ENCODE assay signal across 8 cellular contexts in the genomic region with DNA sequence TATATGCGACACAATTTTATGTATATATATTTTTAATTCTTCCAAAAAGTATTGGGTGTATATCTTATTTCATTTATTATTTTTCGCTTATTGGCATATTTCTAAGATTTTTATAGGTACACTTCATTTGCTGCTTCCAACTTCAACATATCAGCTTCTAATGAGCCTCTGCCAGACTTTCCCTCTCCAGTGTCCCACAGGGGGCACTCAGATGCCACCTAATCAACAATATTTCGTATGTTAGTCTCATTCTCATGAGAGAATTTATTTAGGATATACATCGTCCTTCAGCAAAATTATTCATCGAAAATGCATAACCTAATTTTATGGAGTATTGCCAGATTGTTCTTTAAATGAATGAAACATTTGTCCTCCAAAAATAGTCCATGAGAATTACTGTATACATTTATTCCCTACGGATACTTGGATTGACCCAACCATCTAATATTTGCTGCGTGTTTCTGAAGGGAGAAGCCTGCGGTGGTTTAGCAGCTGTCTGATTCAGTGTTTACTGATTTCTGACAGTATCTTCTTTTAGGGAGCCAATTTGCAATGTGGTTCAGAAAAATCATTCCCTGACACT.
DNase-seq lines count a peak whose midpoint lies in the region; ATAC-seq, FAIRE-seq and TF ChIP-seq lines count a peak whose summit lies in the region.

No MANE protein-coding gene starts in this region.

- no peaks in the 10 kb centered on the region for H3K9me3 Mint-ChIP-seq in activated naive CD8-positive, alpha-beta T cell treated with anti-CD3 and anti-CD28 coated beads, Interleukin-2, amount 50 U/mL, for 24 hours
- H3K9me3 Mint-ChIP-seq in memory B cell = no peaks in the 10 kb centered on the region

- H2AFZ ChIP-seq in OCI-LY1 (ENCODE audit: low read length) = no peak overlapping the region

- H3K36me3 ChIP-seq in OCI-LY1 (ENCODE audit: insufficient read depth, low read length) = no peaks in the 10 kb centered on the region

- no peak overlapping the region for H3K4me3 ChIP-seq in OCI-LY1 (ENCODE audit: low read depth, low read length, poor library complexity, severe bottlenecking)
- H3K4me3 ChIP-seq in coronary artery = no peak overlapping the region

- no peaks in the 10 kb centered on the region for H3K27me3 ChIP-seq in OCI-LY1 (ENCODE audit: insufficient read depth, low read length)

- no peak overlapping the region for H3K27ac Mint-ChIP-seq in activated naive CD8-positive, alpha-beta T cell treated with anti-CD3 and anti-CD28 coated beads, Interleukin-2, amount 50 U/mL, for 24 hours
- H3K27ac Mint-ChIP-seq in memory B cell = no peak overlapping the region

- FAIRE-seq in H54 (lab: Jason Lieb, UNC) = no peak

- H3K27ac ChIP-seq in C4-2B = no peak overlapping the region
- H3K27ac ChIP-seq in OCI-LY1 (ENCODE audit: low read depth, low read length, poor library complexity, severe bottlenecking) = no peak overlapping the region
- no peak overlapping the region for H3K27ac ChIP-seq in coronary artery

- no peaks in the 10 kb centered on the region for H3K79me2 ChIP-seq in OCI-LY1 (ENCODE audit: insufficient read depth, low read length)

- DNase-seq in H54 (ENCODE audit: insufficient read length, low spot score) (peak; percentile 29), memory B cell (ENCODE audit: low spot score in 2 of 2) (peak in 1 of 2 donors; percentile 23), coronary artery (ENCODE audit: low spot score) (no peak), NCI-H2029 treated with DMSO at 0.1 percent for 48 hours (lab: John Stamatoyannopoulos, UW) (no peak)
- peak; percentile 25 for DNase-seq in activated naive CD8-positive, alpha-beta T cell treated with anti-CD3 and anti-CD28 coated beads, Interleukin-2, amount 50 U/mL, for 24 hours

- no peaks in the 10 kb centered on the region for H3K36me3 Mint-ChIP-seq in activated naive CD8-positive, alpha-beta T cell treated with anti-CD3 and anti-CD28 coated beads, Interleukin-2, amount 50 U/mL, for 24 hours (ENCODE audit: low read depth)
- no peaks in the 10 kb centered on the region for H3K36me3 Mint-ChIP-seq in memory B cell

- no peak overlapping the region for H3K4me2 ChIP-seq in OCI-LY1 (ENCODE audit: low read length)

- no peak for TF ChIP-seq POLR2A in H54 (IDR thresholded peaks at IDR 0.05; ENCODE audit: low read depth, low read length)

- H3K9ac ChIP-seq in OCI-LY1 (ENCODE audit: low read length) = no peak overlapping the region

- H3K9me2 ChIP-seq in OCI-LY1 (ENCODE audit: low read depth, low read length) = no peaks in the 10 kb centered on the region

- peak; percentile 60 for TF ChIP-seq CTCF in C4-2B (conservative IDR thresholded peaks at IDR 0.05)
- TF ChIP-seq CTCF in OCI-LY1 (IDR thresholded peaks at IDR 0.05; ENCODE audit: low read length) = peak; percentile 51
- TF ChIP-seq CTCF in coronary artery (IDR thresholded peaks at IDR 0.05) = no peak

- H3K4me3 Mint-ChIP-seq in activated naive CD8-positive, alpha-beta T cell treated with anti-CD3 and anti-CD28 coated beads, Interleukin-2, amount 50 U/mL, for 24 hours = no peak overlapping the region
- no peak overlapping the region for H3K4me3 Mint-ChIP-seq in memory B cell

- no peaks in the 10 kb centered on the region for H3F3A ChIP-seq in OCI-LY1 (ENCODE audit: insufficient read depth, low read length)

- no peaks in the 10 kb centered on the region for H3K9me3 ChIP-seq in OCI-LY1 (ENCODE audit: low read length)

- H3K4me1 Mint-ChIP-seq in activated naive CD8-positive, alpha-beta T cell treated with anti-CD3 and anti-CD28 coated beads, Interleukin-2, amount 50 U/mL, for 24 hours = peaks cover 14% of the 10 kb centered on the region
- H3K4me1 Mint-ChIP-seq in memory B cell = peaks cover 2% of the 10 kb centered on the region

- H3K27me3 Mint-ChIP-seq in activated naive CD8-positive, alpha-beta T cell treated with anti-CD3 and anti-CD28 coated beads, Interleukin-2, amount 50 U/mL, for 24 hours = peaks cover 6% of the 10 kb centered on the region
- no peaks in the 10 kb centered on the region for H3K27me3 Mint-ChIP-seq in memory B cell

- peaks cover 9% of the 10 kb centered on the region for H3K4me1 ChIP-seq in OCI-LY1 (ENCODE audit: insufficient read depth, low read length, severe bottlenecking)

- no peaks in the 10 kb centered on the region for H4K20me1 ChIP-seq in OCI-LY1 (ENCODE audit: insufficient read depth, low read length)

- no peak for ATAC-seq in activated naive CD8-positive, alpha-beta T cell treated with anti-CD3 and anti-CD28 coated beads, Interleukin-2, amount 50 U/mL, for 24 hours
- ATAC-seq in memory B cell (ENCODE audit: low read depth) (peak; percentile 29), HG03469 (IDR thresholded peaks at IDR 0.05; ENCODE audit: unreplicated experiment) (no peak)

Comparison
In these comparisons a context has a peak if more than half of its experiments do, and no peak if none do; other contexts are left out.
1. DNase-seq: peak in H54 (single experiment) and activated naive CD8-positive, alpha-beta T cell treated with anti-CD3 and anti-CD28 coated beads, Interleukin-2, amount 50 U/mL, for 24 hours (single experiment); none in coronary artery (single experiment) and NCI-H2029 treated with DMSO at 0.1 percent for 48 hours (single experiment).